In genomic region chr19:6279931-6280591, GRCh38 we compare ENCODE assay signal across 8 cellular contexts.
DNase-seq lines count a peak whose midpoint lies in the region; ATAC-seq and TF ChIP-seq lines count a peak whose summit lies in the region.

Gene MLLT1, minus strand, starts transcription at chr19:6279975. Its CDS starts 191 bp downstream, at chr19:6279784.

- TF ChIP-seq CTCF in retinal pigment epithelial cell (conservative IDR thresholded peaks at IDR 0.05; ENCODE audit: low read depth, low read length) = peak; percentile 49

- peak; percentile 88 for ATAC-seq in GM18502 (IDR thresholded peaks at IDR 0.05; ENCODE audit: poor library complexity, unreplicated experiment)
- ATAC-seq in HG02970 (IDR thresholded peaks at IDR 0.05; ENCODE audit: low FRiP score, unreplicated experiment) = peak; percentile 88
- ATAC-seq in HG03378 (IDR thresholded peaks at IDR 0.05; ENCODE audit: unreplicated experiment) = no peak

- H3K4me3 ChIP-seq in retinal pigment epithelial cell (ENCODE audit: low read length) = peak within 1 kb of the TSS; percentile 82

- peak; percentile 20 for DNase-seq in NCI-H2081 treated with DMSO at 0.1 percent for 48 hours (lab: John Stamatoyannopoulos, UW)
- DNase-seq in T1000 (lab: John Stamatoyannopoulos, UW) = peak; percentile 95
- DNase-seq in astrocyte of the hippocampus (ENCODE audit: low read depth, low spot score) = peak; percentile 100
- peak; percentile 96 to 97 for DNase-seq in hippocampal formation (lab: John Stamatoyannopoulos, UW)
- peak; percentile 82 for DNase-seq in retinal pigment epithelial cell (ENCODE audit: low read depth)

Comparison
In these comparisons a context has a peak if more than half of its experiments do, and no peak if none do; other contexts are left out.
1. DNase-seq: peak in every context shown above with its lines; median percentile 100 in astrocyte of the hippocampus; 96 in hippocampal formation; 95 in T1000; 82 in retinal pigment epithelial cell; 20 in NCI-H2081 treated with DMSO at 0.1 percent for 48 hours.